19 cellular contexts compared by ENCODE assay signal in the genomic region with DNA sequence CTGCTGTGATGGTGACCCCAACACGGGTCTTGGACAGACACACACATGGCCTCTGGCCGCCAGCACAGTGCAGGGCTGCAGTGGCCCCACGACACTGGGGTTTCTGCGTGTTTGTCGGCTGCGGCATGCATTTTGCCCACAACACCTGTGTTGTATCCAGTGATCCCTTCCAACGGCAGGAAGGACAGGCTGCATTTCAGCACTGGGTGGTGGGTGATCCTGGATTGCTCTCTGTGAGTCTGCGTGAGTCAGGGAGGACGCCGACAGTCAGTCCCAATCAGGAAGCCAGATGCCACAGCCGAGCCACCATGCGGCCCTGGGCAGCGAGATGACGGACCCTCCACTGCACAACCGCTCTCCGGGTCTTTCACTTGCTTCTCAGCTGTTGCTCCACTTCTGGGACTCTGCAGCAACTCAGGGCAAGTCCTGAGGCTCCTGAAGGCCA. TPM values are rescaled to one million over a fixed set of nuclear protein-coding genes. Genes with fewer than 3 reads are reported as not detected.
"Had no signal": no experiment of that assay in that cellular context is flagged by ENCODE, and none has a peak within 500 bp of the region (broad histone marks: within the 10 kb centered on the region; RNA-seq: fewer than 3 reads in every experiment).

No MANE protein-coding gene starts in this region.

- H3K4me1 ChIP-seq: prostate gland had no signal

- H3K9me3 Mint-ChIP-seq: activated naive CD4-positive, alpha-beta T cell treated with anti-CD3 and anti-CD28 coated beads, Interleukin-2, amount 50 U/mL, for 24 hours; activated T-cell treated with anti-CD3 and anti-CD28 coated beads, Interleukin-2, amount 50 U/mL, for 24 hours; central memory CD8-positive, alpha-beta T cell; naive B cell; stimulated activated naive CD8-positive, alpha-beta T cell treated with anti-CD3 and anti-CD28 coated beads, Interleukin-15, amount 100 ng/mL, for 72 hours; type B pancreatic cell had no signal

- ATAC-seq: activated CD4-positive, CD25-positive, alpha-beta regulatory T cell treated with anti-CD3 and anti-CD28 coated beads, Interleukin-2, amount 50 U/mL, for 24 hours; activated CD8-positive, alpha-beta memory T cell treated with anti-CD3 and anti-CD28 coated beads, Interleukin-2, amount 10 ng/mL, durations not matched to agents 7 days and 5 days; left colon; stimulated activated naive CD8-positive, alpha-beta T cell treated with anti-CD3 and anti-CD28 coated beads, Interleukin-15, amount 100 ng/mL, for 72 hours; T-helper 17 cell had no signal

- DNase-seq: activated CD4-positive, alpha-beta T cell treated with anti-CD3 and anti-CD28 coated beads, Interleukin-2, amount 50 U/mL, for 4 hours; activated CD8-positive, alpha-beta memory T cell treated with anti-CD3 and anti-CD28 coated beads, Interleukin-2, amount 10 ng/mL, durations not matched to agents 7 days and 5 days; activated effector memory CD4-positive, alpha-beta T cell treated with anti-CD3 and anti-CD28 coated beads, Interleukin-2, amount 50 U/mL, for 16 hours; activated T-cell treated with anti-CD3 and anti-CD28 coated beads, Interleukin-2, amount 50 U/mL, for 24 hours; amniotic stem cell; effector CD8-positive, alpha-beta T cell; foreskin fibroblast; naive B cell; occipital lobe; stimulated activated CD4-positive, alpha-beta T cell treated with anti-CD3 and anti-CD28 coated beads, Interleukin-1b, Interleukin-23, amount 100 ng/mL, for 48 hours; stimulated activated naive CD8-positive, alpha-beta T cell treated with anti-CD3 and anti-CD28 coated beads, Interleukin-15, amount 100 ng/mL, for 72 hours; T-helper 17 cell had no signal

- H3K9me3 ChIP-seq: prostate gland had no signal

- H3K4me3 Mint-ChIP-seq: activated CD8-positive, alpha-beta memory T cell treated with anti-CD3 and anti-CD28 coated beads, Interleukin-2, amount 10 ng/mL, durations not matched to agents 7 days and 5 days; activated naive CD4-positive, alpha-beta T cell treated with anti-CD3 and anti-CD28 coated beads, Interleukin-2, amount 50 U/mL, for 24 hours; activated T-cell treated with anti-CD3 and anti-CD28 coated beads, Interleukin-2, amount 50 U/mL, for 24 hours; central memory CD8-positive, alpha-beta T cell; stimulated activated naive CD8-positive, alpha-beta T cell treated with anti-CD3 and anti-CD28 coated beads, Interleukin-15, amount 100 ng/mL, for 72 hours; T-helper 17 cell; type B pancreatic cell had no signal

- H3K4me3 ChIP-seq: prostate gland had no signal

- H3K27ac Mint-ChIP-seq: activated CD8-positive, alpha-beta memory T cell treated with anti-CD3 and anti-CD28 coated beads, Interleukin-2, amount 10 ng/mL, durations not matched to agents 7 days and 5 days; activated naive CD4-positive, alpha-beta T cell treated with anti-CD3 and anti-CD28 coated beads, Interleukin-2, amount 50 U/mL, for 24 hours; activated T-cell treated with anti-CD3 and anti-CD28 coated beads, Interleukin-2, amount 50 U/mL, for 24 hours; stimulated activated naive CD8-positive, alpha-beta T cell treated with anti-CD3 and anti-CD28 coated beads, Interleukin-15, amount 100 ng/mL, for 72 hours; T-helper 17 cell; type B pancreatic cell had no signal

- H3K36me3 ChIP-seq: prostate gland had no signal

- H3K4me1 Mint-ChIP-seq: activated CD8-positive, alpha-beta memory T cell treated with anti-CD3 and anti-CD28 coated beads, Interleukin-2, amount 10 ng/mL, durations not matched to agents 7 days and 5 days; activated naive CD4-positive, alpha-beta T cell treated with anti-CD3 and anti-CD28 coated beads, Interleukin-2, amount 50 U/mL, for 24 hours; central memory CD8-positive, alpha-beta T cell had no signal

- H3K36me3 Mint-ChIP-seq: activated CD8-positive, alpha-beta memory T cell treated with anti-CD3 and anti-CD28 coated beads, Interleukin-2, amount 10 ng/mL, durations not matched to agents 7 days and 5 days; activated naive CD4-positive, alpha-beta T cell treated with anti-CD3 and anti-CD28 coated beads, Interleukin-2, amount 50 U/mL, for 24 hours; brain; naive B cell; type B pancreatic cell had no signal

- H3K27ac ChIP-seq: prostate gland had no signal

RNA-seq across cellular contexts. Expression of a gene that starts 20.6 kb away (rescaled TPM):
- total RNA-seq: activated CD8-positive, alpha-beta memory T cell treated with anti-CD3 and anti-CD28 coated beads, Interleukin-2, amount 10 ng/mL, durations not matched to agents 7 days and 5 days; left colon; prostate gland; T-helper 17 cell had no signal
